Comparison of ENCODE assay signal across 23 cellular contexts in genomic region chr2:143844986-143845385, GRCh38.
"Had no signal": no experiment of that assay in that cellular context is flagged by ENCODE, and none has a peak within 500 bp of the region (broad histone marks: within the 10 kb centered on the region; RNA-seq: fewer than 3 reads in every experiment).

No MANE protein-coding gene starts in this region.

- H3K27ac ChIP-seq: breast epithelium, colonic mucosa, dorsolateral prefrontal cortex, left lung, right lobe of liver, thoracic aorta, upper lobe of left lung had no signal

- H3K36me3 Mint-ChIP-seq: activated naive CD8-positive, alpha-beta T cell treated with anti-CD3 and anti-CD28 coated beads for 36 hours; stimulated activated naive B cell treated with anti-CD40 and anti-IgM and Interleukin-4, amounts not matched to agents 10 μg/mL and 1 μg/mL and 100 μg/mL, for 72 hours had no signal

- H3K36me3 ChIP-seq: breast epithelium, colonic mucosa, left lung, right lobe of liver, thoracic aorta, upper lobe of left lung had no signal

- H3K4me1 ChIP-seq: breast epithelium, colonic mucosa, left lung, right lobe of liver, upper lobe of left lung had no signal

- H3K27me3 ChIP-seq: breast epithelium, colonic mucosa, dorsolateral prefrontal cortex, left lung, right lobe of liver, upper lobe of left lung had no signal

- H3K4me2 ChIP-seq: smooth muscle cell had no signal

- H3K9me3 Mint-ChIP-seq: activated naive CD8-positive, alpha-beta T cell treated with anti-CD3 and anti-CD28 coated beads for 36 hours; activated T-cell treated with anti-CD3 and anti-CD28 coated beads, Interleukin-2, amount 50 U/mL, for 4 hours; activated T-helper 2 cell treated with anti-CD3 and anti-CD28 coated beads, Interferon-gamma antibody, Interleukin-2, Interleukin-4, amounts not matched to agents 10 μg/mL and 5 μg/mL and 100 μg/mL, durations not matched to agents 14 hours and 24 hours and 36 hours; effector memory CD8-positive, alpha-beta T cell; stimulated activated naive B cell treated with anti-CD40 and anti-IgM and Interleukin-4, amounts not matched to agents 10 μg/mL and 1 μg/mL and 100 μg/mL, for 72 hours had no signal

- H3K4me1 Mint-ChIP-seq: activated naive CD8-positive, alpha-beta T cell treated with anti-CD3 and anti-CD28 coated beads for 36 hours; stimulated activated naive B cell treated with anti-CD40 and anti-IgM and Interleukin-4, amounts not matched to agents 10 μg/mL and 1 μg/mL and 100 μg/mL, for 72 hours had no signal

- H3K4me3 ChIP-seq: breast epithelium, colonic mucosa, dorsolateral prefrontal cortex, left lung, lung, right lobe of liver, smooth muscle cell, thoracic aorta, upper lobe of left lung had no signal

- H3K9me3 ChIP-seq: colonic mucosa, left lung, right lobe of liver, thoracic aorta, upper lobe of left lung had no signal

- H3K4me3 Mint-ChIP-seq: activated naive CD8-positive, alpha-beta T cell treated with anti-CD3 and anti-CD28 coated beads for 36 hours; activated T-cell treated with anti-CD3 and anti-CD28 coated beads, Interleukin-2, amount 50 U/mL, for 4 hours; effector memory CD8-positive, alpha-beta T cell; stimulated activated naive B cell treated with anti-CD40 and anti-IgM and Interleukin-4, amounts not matched to agents 10 μg/mL and 1 μg/mL and 100 μg/mL, for 72 hours; WTC11 had no signal

- DNase-seq: activated CD4-positive, alpha-beta T cell treated with anti-CD3 and anti-CD28 coated beads, Interleukin-2, amount 50 U/mL, for 4 hours; activated CD8-positive, alpha-beta memory T cell treated with anti-CD3 and anti-CD28 coated beads, Interleukin-2, amount 50 U/mL, for 48 hours; activated naive CD4-positive, alpha-beta T cell; activated naive CD8-positive, alpha-beta T cell treated with anti-CD3 and anti-CD28 coated beads for 36 hours; activated T-cell treated with anti-CD3 and anti-CD28 coated beads, Interleukin-2, amount 50 U/mL, for 4 hours; colonic mucosa; dorsolateral prefrontal cortex; effector memory CD8-positive, alpha-beta T cell; left lung; midbrain; nucleus accumbens; right lobe of liver; stimulated activated CD4-positive, alpha-beta T cell treated with anti-CD3 and anti-CD28 coated beads, Interleukin-2, amount 100 ng/mL, for 48 hours; stimulated activated CD8-positive, alpha-beta memory T cell treated with anti-CD3 and anti-CD28 coated beads, Interleukin-4, amount 100 ng/mL, for 48 hours; stimulated activated naive B cell treated with anti-CD40 and anti-IgM and Interleukin-4, amounts not matched to agents 10 μg/mL and 1 μg/mL and 100 μg/mL, for 72 hours; T-helper 9 cell; upper lobe of left lung had no signal

- H3K27ac Mint-ChIP-seq: activated naive CD8-positive, alpha-beta T cell treated with anti-CD3 and anti-CD28 coated beads for 36 hours; activated T-helper 2 cell treated with anti-CD3 and anti-CD28 coated beads, Interferon-gamma antibody, Interleukin-2, Interleukin-4, amounts not matched to agents 10 μg/mL and 5 μg/mL and 100 μg/mL, durations not matched to agents 14 hours and 24 hours and 36 hours; effector memory CD8-positive, alpha-beta T cell; stimulated activated naive B cell treated with anti-CD40 and anti-IgM and Interleukin-4, amounts not matched to agents 10 μg/mL and 1 μg/mL and 100 μg/mL, for 72 hours; WTC11 had no signal
